Comparison of ENCODE assay signal across 9 cellular contexts in the genomic region with DNA sequence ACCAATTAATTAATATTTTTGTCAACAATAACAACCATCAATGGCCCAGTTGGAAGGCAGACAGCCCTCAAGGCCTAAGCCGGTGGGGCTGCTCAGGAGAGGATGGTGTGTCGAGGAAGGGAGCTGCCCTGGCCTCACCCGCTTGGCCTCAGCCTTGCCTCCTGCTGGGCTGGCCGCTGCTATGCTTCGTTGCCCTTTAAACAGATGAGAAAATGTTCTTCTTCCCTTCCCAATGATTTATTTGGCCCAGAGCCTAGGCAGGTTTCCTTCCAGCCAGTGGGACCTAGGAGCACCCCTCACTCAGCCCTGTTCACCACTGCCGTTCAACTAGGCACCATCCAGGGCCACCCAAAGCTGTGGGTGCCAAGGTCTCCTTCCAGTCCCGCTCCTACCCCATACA.
"Had no signal": no experiment of that assay in that cellular context is flagged by ENCODE, and none has a peak within 500 bp of the region (broad histone marks: within the 10 kb centered on the region; RNA-seq: fewer than 3 reads in every experiment).

No MANE protein-coding gene starts in this region.

- H3K36me3 Mint-ChIP-seq: mesothelial cell of epicardium had no signal

- H3K4me3 Mint-ChIP-seq: mesothelial cell of epicardium; T-helper 1 cell treated with Interleukin-12 subunit alpha and Interleukin-12 subunit beta and Interleukin-4 antibody, amounts not matched to agents 30 μg/mL and 1 μg/mL, for 36 hours had no signal

- H3K27ac Mint-ChIP-seq: mesothelial cell of epicardium; T-helper 1 cell treated with Interleukin-12 subunit alpha and Interleukin-12 subunit beta and Interleukin-4 antibody, amounts not matched to agents 30 μg/mL and 1 μg/mL, for 36 hours had no signal

- H3K9me3 Mint-ChIP-seq: mesothelial cell of epicardium; T-helper 1 cell treated with Interleukin-12 subunit alpha and Interleukin-12 subunit beta and Interleukin-4 antibody, amounts not matched to agents 30 μg/mL and 1 μg/mL, for 36 hours had no signal

- H3K27ac ChIP-seq: adrenal gland, colonic mucosa, right atrium auricular region, skin epidermis, transverse colon had no signal

- H3K27me3 ChIP-seq: right atrium auricular region had no signal

- DNase-seq: activated naive CD4-positive, alpha-beta T cell treated with anti-CD3 and anti-CD28 coated beads, Interleukin-2, amount 50 U/mL, for 16 hours; adrenal gland; colonic mucosa; effector CD4-positive, alpha-beta T cell; transverse colon had no signal

- H3K9me3 ChIP-seq: adrenal gland, colonic mucosa, right atrium auricular region, transverse colon had no signal

- H3K36me3 ChIP-seq: adrenal gland, colonic mucosa, right atrium auricular region, transverse colon had no signal

- H3K4me3 ChIP-seq: adrenal gland, colonic mucosa, right atrium auricular region, skin epidermis, transverse colon had no signal
